In the genomic region with DNA sequence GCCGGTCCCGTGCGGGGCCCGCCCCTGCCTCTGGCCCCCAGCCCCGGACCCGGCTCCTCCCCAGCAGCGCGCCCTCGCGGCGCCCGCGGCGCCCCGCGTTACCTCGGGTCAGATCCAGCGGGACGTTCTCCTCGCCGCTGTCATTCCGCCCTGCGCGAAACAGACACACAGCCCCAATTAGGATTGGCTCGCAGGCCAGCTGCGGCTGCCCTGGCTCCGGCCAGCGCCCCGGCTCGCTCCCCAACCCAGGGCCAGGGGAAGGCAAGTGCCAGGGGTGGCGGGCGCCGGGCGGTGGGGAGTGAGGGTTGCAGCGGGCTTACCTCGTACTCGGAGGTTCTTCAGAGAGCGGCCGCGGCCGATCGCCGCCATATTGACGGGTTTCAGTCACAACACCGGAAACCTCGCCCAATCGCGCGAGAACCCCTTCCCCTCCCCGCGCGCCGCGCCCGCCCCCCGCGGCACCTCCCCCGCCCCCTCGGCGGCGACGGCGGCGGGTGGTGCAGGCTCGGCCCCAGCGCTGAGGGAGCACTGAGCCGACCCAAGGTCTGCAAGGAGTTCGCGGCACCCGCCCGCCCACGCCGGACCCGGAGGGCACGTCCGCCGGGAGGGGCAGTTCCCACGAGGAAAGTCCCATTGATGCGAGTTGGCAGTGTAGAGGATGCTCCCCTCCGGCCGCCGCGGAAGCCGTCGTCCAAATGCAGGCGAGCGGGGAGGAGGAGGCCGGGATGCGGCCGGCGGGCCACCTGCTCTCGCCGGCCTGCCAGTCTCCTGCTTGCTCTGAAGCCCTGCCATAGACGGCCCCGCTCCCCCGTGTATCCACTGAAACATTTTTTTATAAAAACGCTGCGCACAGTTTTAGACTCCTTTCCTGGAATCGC, we compare ENCODE assay signal across 8 cellular contexts. TPM values are rescaled to one million over a fixed set of nuclear protein-coding genes. Genes with fewer than 3 reads are reported as not detected.
DNase-seq lines count a peak whose midpoint lies in the region; ATAC-seq, FAIRE-seq and TF ChIP-seq lines count a peak whose summit lies in the region.

A gene with protein sequence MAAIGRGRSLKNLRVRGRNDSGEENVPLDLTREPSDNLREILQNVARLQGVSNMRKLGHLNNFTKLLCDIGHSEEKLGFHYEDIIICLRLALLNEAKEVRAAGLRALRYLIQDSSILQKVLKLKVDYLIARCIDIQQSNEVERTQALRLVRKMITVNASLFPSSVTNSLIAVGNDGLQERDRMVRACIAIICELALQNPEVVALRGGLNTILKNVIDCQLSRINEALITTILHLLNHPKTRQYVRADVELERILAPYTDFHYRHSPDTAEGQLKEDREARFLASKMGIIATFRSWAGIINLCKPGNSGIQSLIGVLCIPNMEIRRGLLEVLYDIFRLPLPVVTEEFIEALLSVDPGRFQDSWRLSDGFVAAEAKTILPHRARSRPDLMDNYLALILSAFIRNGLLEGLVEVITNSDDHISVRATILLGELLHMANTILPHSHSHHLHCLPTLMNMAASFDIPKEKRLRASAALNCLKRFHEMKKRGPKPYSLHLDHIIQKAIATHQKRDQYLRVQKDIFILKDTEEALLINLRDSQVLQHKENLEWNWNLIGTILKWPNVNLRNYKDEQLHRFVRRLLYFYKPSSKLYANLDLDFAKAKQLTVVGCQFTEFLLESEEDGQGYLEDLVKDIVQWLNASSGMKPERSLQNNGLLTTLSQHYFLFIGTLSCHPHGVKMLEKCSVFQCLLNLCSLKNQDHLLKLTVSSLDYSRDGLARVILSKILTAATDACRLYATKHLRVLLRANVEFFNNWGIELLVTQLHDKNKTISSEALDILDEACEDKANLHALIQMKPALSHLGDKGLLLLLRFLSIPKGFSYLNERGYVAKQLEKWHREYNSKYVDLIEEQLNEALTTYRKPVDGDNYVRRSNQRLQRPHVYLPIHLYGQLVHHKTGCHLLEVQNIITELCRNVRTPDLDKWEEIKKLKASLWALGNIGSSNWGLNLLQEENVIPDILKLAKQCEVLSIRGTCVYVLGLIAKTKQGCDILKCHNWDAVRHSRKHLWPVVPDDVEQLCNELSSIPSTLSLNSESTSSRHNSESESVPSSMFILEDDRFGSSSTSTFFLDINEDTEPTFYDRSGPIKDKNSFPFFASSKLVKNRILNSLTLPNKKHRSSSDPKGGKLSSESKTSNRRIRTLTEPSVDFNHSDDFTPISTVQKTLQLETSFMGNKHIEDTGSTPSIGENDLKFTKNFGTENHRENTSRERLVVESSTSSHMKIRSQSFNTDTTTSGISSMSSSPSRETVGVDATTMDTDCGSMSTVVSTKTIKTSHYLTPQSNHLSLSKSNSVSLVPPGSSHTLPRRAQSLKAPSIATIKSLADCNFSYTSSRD (N-terminal part only) (minus strand): TSS at position 391 of the 878 bp plus-strand sequence. CDS start 22 bp downstream, at position 369.

- H3K4me3 ChIP-seq in AG10803 (ENCODE audit: low read length) = peak within 1 kb of the TSS; percentile 85
- H3K4me3 ChIP-seq in kidney (ENCODE audit: low read length in 2 of 2) = peak within 1 kb of the TSS; percentile 93 to 94

- no peaks in the 10 kb centered on the region for H3K9me3 ChIP-seq in kidney (ENCODE audit: control insufficient read depth in 1 of 2, low read length in 2 of 2)

- peak; percentile 82 for DNase-seq in AG10803 (ENCODE audit: low read depth)
- DNase-seq in NCI-H446 (lab: John Stamatoyannopoulos, UW) = peak; percentile 81 to 95
- DNase-seq in activated CD4-positive, CD25-positive, alpha-beta regulatory T cell treated with anti-CD3 and anti-CD28 coated beads, Interleukin-2, amount 50 U/mL, for 72 hours = peak; percentile 93
- DNase-seq in cerebellar cortex (ENCODE audit: low spot score) = peak; percentile 79
- DNase-seq in kidney = peak; percentile 96
- DNase-seq in stimulated activated CD4-positive, alpha-beta T cell treated with anti-CD3 and anti-CD28 coated beads, Interleukin-15, amount 100 ng/mL, for 24 hours = peak; percentile 94

- H3K36me3 ChIP-seq in kidney (ENCODE audit: control insufficient read depth in 1 of 2, insufficient read depth in 2 of 2, low read length in 2 of 2) = no peaks in the 10 kb centered on the region

- peaks cover 3 to 13% of the 10 kb centered on the region in 2 donors for H3K4me1 ChIP-seq in kidney (ENCODE audit: control insufficient read depth in 1 of 2, insufficient read depth in 1 of 2, low read depth in 1 of 2, low read length in 2 of 2)

- ATAC-seq in GM19043 (IDR thresholded peaks at IDR 0.05; ENCODE audit: low read depth, unreplicated experiment) (peak; percentile 60), HG03354 (IDR thresholded peaks at IDR 0.05; ENCODE audit: poor library complexity, severe bottlenecking, unreplicated experiment) (peak; percentile 73)

- TF ChIP-seq CTCF in AG10803 (conservative IDR thresholded peaks at IDR 0.05; ENCODE audit: low read length) (no peak), kidney (IDR thresholded peaks at IDR 0.05; ENCODE audit: borderline replicate concordance, extremely low read depth, insufficient read depth) (no peak)

- no peak for FAIRE-seq in kidney (lab: Jason Lieb, UNC)

- intact Hi-C loops in kidney (cut with DNase I) = no loop called here

- peak within 1 kb of the TSS; percentile 98 for H3K27ac ChIP-seq in kidney (ENCODE audit: low read depth in 2 of 2, low read length in 2 of 2)

- peak within 1 kb of the TSS; percentile 77 to 87 for H3K9ac ChIP-seq in kidney (ENCODE audit: low read length in 2 of 2)

RNA-seq across cellular contexts. Expression of the gene that starts here (rescaled TPM):
- 43.8 TPM for total RNA-seq in kidney
- polyA plus RNA-seq in kidney (ENCODE audit: insufficient read depth, low read depth, low replicate concordance) = 3.4 TPM

Comparison
In these comparisons a context has a peak if more than half of its experiments do, and no peak if none do; other contexts are left out.
1. Peak in every context shown above with its lines: DNase-seq, ATAC-seq, H3K4me3 ChIP-seq and H3K27ac ChIP-seq.